In the genomic region with DNA sequence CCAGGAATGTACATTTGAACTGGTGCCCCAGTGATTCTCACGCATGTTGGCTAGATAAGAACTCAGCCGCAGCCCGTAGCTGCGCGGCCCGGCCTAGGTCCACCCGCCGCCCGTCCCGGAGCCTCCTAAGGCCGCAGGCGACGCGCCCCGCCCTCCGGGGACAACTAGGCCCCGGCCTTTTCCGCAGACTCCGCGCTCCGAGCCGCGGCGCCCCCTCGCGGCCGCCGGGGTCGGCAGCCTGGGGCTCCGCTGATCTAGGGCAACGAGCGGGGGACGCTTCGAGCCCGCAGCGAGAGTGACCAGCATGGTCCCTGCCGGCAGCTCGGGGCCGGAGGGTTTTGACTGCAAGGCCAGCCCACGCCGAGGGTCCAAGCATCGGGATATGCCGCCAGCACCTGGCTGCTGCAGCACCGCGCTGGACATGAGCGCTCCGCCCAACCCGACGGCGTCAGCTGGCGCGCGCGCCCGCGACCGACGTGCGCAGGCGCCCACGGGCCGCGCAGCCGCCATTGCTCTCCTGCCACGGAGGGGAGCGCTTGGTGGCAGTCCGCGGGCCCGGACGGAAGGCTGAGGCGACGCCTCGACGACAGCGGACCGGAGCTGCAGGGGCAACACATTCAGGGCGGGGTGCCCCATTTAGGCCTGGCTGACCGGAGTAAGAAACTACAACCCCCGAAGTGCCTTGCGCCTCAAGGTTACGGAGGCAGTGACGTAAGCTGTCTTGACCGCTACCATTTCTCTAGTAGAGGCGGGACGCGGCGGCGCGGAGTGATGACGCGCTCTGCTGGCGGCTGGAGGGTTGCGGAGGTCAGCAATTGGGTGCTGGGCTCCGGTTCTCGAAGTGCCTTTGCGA, we compare ENCODE assay signal across 1 cellular context.
TF ChIP-seq lines count a peak whose summit lies in the region.

A gene with protein sequence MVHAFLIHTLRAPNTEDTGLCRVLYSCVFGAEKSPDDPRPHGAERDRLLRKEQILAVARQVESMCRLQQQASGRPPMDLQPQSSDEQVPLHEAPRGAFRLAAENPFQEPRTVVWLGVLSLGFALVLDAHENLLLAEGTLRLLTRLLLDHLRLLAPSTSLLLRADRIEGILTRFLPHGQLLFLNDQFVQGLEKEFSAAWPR (plus strand): TSS at position 500 of the 853 bp plus-strand sequence. CDS start 1,571 bp downstream, outside the sequence.

TF ChIP-seq in HepG2, 621 proteins besides CTCF, POLR2A, EP300 and RAD21 (continued from another document and continues in another):
- TF ChIP-seq PRDM4 (CRISPR knock-in tag; IDR thresholded peaks at IDR 0.05; ENCODE audit: borderline replicate concordance) (no peak; the same call in 1 of the 2 replicates), JARID2 (CRISPR knock-in tag; IDR thresholded peaks at IDR 0.05; ENCODE audit: insufficient replicate concordance) (peak; percentile 23), SNAPC2 (CRISPR knock-in tag; IDR thresholded peaks at IDR 0.05) (no peak; the same call in 1 of the 2 replicates), PAX8 (CRISPR knock-in tag; IDR thresholded peaks at IDR 0.05; ENCODE audit: borderline replicate concordance) (peak; percentile 90), KDM4B (CRISPR knock-in tag; IDR thresholded peaks at IDR 0.05) (peak; percentile 50; the same call in 1 of the 2 replicates), ZNF256 (CRISPR knock-in tag; conservative IDR thresholded peaks at IDR 0.05) (peak; percentile 95), TEAD3 (CRISPR knock-in tag; optimal IDR thresholded peaks at IDR 0.05; ENCODE audit: borderline replicate concordance) (peak; percentile 68), ZNF510 (CRISPR knock-in tag; IDR thresholded peaks at IDR 0.05; ENCODE audit: low read depth) (no peak; the same call in none of the 2 replicates), KLF6 (CRISPR knock-in tag; IDR thresholded peaks at IDR 0.05) (peak; percentile 97), RARG (CRISPR knock-in tag; IDR thresholded peaks at IDR 0.05; ENCODE audit: low read depth) (no peak; the same call in 1 of the 2 replicates), ONECUT2 (CRISPR knock-in tag; IDR thresholded peaks at IDR 0.05) (peak; percentile 47; the same call in 1 of the 2 replicates), ZNF333 (CRISPR knock-in tag; IDR thresholded peaks at IDR 0.05; ENCODE audit: borderline replicate concordance) (peak; percentile 99), ZNF879 (CRISPR knock-in tag; IDR thresholded peaks at IDR 0.05) (peak; percentile 79; the same call in 1 of the 2 replicates), SYNCRIP (IDR thresholded peaks at IDR 0.05; ENCODE audit: insufficient read depth, low read depth, low read length) (no peak), GATAD2A (CRISPR knock-in tag; IDR thresholded peaks at IDR 0.05) (peak; percentile 74), CBX2 (IDR thresholded peaks at IDR 0.05; ENCODE audit: low read depth, low read length) (no peak), CBX2 (CRISPR knock-in tag; IDR thresholded peaks at IDR 0.05; ENCODE audit: low read depth) (no peak; the same call in 1 of the 2 replicates), ZC3H4 (CRISPR knock-in tag; IDR thresholded peaks at IDR 0.05; ENCODE audit: borderline replicate concordance) (peak; percentile 11; the same call in 1 of the 2 replicates), MZF1 (CRISPR knock-in tag; IDR thresholded peaks at IDR 0.05; ENCODE audit: borderline replicate concordance) (0 out of 2 replicates have a peak, but pooled peaks have one; percentile 69), ZZZ3 (CRISPR knock-in tag; IDR thresholded peaks at IDR 0.05; ENCODE audit: borderline replicate concordance) (peak; percentile 97; the same call in 1 of the 2 replicates), EHMT2 (IDR thresholded peaks at IDR 0.05; ENCODE audit: borderline replicate concordance, low read depth, low read length) (no peak), SIX1 (CRISPR knock-in tag; IDR thresholded peaks at IDR 0.05; ENCODE audit: borderline replicate concordance) (0 out of 2 replicates have a peak, but pooled peaks have one; percentile 4), BRD4 (CRISPR knock-in tag; IDR thresholded peaks at IDR 0.05) (peak; percentile 97), ATM (IDR thresholded peaks at IDR 0.05; ENCODE audit: borderline replicate concordance) (no peak), ZNF788 (CRISPR knock-in tag; IDR thresholded peaks at IDR 0.05; ENCODE audit: borderline replicate concordance) (peak; percentile 92), SP4 (CRISPR knock-in tag; IDR thresholded peaks at IDR 0.05) (peak; percentile 92), JDP2 (CRISPR knock-in tag; IDR thresholded peaks at IDR 0.05; ENCODE audit: borderline replicate concordance) (peak; percentile 86), ZFP1 (CRISPR knock-in tag; IDR thresholded peaks at IDR 0.05) (peak; percentile 42; the same call in 1 of the 2 replicates), TCF7L2 (IDR thresholded peaks at IDR 0.05; ENCODE audit: low read depth, low read length) (no peak), RBM39 (IDR thresholded peaks at IDR 0.05; ENCODE audit: low read depth, low read length, poor library complexity, severe bottlenecking) (peak; percentile 96), PHF8 (CRISPR knock-in tag; IDR thresholded peaks at IDR 0.05) (peak; percentile 100), FOXK1 (CRISPR knock-in tag; IDR thresholded peaks at IDR 0.05; ENCODE audit: borderline replicate concordance, low read depth) (peak; percentile 86), ZNF441 (CRISPR knock-in tag; IDR thresholded peaks at IDR 0.05; ENCODE audit: borderline replicate concordance) (peak; percentile 85; the same call in 1 of the 2 replicates), ZSCAN31 (CRISPR knock-in tag; IDR thresholded peaks at IDR 0.05; ENCODE audit: low read depth) (peak; percentile 98), ZNF678 (CRISPR knock-in tag; IDR thresholded peaks at IDR 0.05) (peak; percentile 92), ZNF296 (CRISPR knock-in tag; conservative IDR thresholded peaks at IDR 0.05) (no peak), ARNT (IDR thresholded peaks at IDR 0.05) (no peak), JUNB (CRISPR knock-in tag; IDR thresholded peaks at IDR 0.05; ENCODE audit: borderline replicate concordance) (no peak), ATF2 (CRISPR knock-in tag; IDR thresholded peaks at IDR 0.05) (peak; percentile 99), CSRNP2 (CRISPR knock-in tag; conservative IDR thresholded peaks at IDR 0.05; ENCODE audit: low read depth) (peak; percentile 86; the same call in 1 of the 2 replicates), ZNF260 (CRISPR knock-in tag; IDR thresholded peaks at IDR 0.05; ENCODE audit: borderline replicate concordance, low read depth) (peak; percentile 70; the same call in 1 of the 2 replicates), ZBTB20 (CRISPR knock-in tag; IDR thresholded peaks at IDR 0.05; ENCODE audit: borderline replicate concordance, low read depth) (peak; percentile 32), ZNF878 (CRISPR knock-in tag; IDR thresholded peaks at IDR 0.05) (peak; percentile 93; the same call in 1 of the 2 replicates), HOXA5 (CRISPR knock-in tag; IDR thresholded peaks at IDR 0.05) (peak; percentile 96)
- TF ChIP-seq, protein P1, sequence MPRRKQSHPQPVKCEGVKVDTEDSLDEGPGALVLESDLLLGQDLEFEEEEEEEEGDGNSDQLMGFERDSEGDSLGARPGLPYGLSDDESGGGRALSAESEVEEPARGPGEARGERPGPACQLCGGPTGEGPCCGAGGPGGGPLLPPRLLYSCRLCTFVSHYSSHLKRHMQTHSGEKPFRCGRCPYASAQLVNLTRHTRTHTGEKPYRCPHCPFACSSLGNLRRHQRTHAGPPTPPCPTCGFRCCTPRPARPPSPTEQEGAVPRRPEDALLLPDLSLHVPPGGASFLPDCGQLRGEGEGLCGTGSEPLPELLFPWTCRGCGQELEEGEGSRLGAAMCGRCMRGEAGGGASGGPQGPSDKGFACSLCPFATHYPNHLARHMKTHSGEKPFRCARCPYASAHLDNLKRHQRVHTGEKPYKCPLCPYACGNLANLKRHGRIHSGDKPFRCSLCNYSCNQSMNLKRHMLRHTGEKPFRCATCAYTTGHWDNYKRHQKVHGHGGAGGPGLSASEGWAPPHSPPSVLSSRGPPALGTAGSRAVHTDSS (CRISPR knock-in tag; conservative IDR thresholded peaks at IDR 0.05), result peak; percentile 98
- TF ChIP-seq, protein P2, sequence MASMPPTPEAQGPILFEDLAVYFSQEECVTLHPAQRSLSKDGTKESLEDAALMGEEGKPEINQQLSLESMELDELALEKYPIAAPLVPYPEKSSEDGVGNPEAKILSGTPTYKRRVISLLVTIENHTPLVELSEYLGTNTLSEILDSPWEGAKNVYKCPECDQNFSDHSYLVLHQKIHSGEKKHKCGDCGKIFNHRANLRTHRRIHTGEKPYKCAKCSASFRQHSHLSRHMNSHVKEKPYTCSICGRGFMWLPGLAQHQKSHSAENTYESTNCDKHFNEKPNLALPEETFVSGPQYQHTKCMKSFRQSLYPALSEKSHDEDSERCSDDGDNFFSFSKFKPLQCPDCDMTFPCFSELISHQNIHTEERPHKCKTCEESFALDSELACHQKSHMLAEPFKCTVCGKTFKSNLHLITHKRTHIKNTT (CRISPR knock-in tag; IDR thresholded peaks at IDR 0.05), result peak; percentile 92; the same call in 1 of the 2 replicates
- TF ChIP-seq, protein P3, sequence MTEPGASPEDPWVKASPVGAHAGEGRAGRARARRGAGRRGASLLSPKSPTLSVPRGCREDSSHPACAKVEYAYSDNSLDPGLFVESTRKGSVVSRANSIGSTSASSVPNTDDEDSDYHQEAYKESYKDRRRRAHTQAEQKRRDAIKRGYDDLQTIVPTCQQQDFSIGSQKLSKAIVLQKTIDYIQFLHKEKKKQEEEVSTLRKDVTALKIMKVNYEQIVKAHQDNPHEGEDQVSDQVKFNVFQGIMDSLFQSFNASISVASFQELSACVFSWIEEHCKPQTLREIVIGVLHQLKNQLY (CRISPR knock-in tag; IDR thresholded peaks at IDR 0.05), result peak; percentile 42
- TF ChIP-seq, protein P4, sequence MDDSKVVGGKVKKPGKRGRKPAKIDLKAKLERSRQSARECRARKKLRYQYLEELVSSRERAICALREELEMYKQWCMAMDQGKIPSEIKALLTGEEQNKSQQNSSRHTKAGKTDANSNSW (CRISPR knock-in tag; IDR thresholded peaks at IDR 0.05; ENCODE audit: borderline replicate concordance), result peak; percentile 96
- TF ChIP-seq, protein P5, sequence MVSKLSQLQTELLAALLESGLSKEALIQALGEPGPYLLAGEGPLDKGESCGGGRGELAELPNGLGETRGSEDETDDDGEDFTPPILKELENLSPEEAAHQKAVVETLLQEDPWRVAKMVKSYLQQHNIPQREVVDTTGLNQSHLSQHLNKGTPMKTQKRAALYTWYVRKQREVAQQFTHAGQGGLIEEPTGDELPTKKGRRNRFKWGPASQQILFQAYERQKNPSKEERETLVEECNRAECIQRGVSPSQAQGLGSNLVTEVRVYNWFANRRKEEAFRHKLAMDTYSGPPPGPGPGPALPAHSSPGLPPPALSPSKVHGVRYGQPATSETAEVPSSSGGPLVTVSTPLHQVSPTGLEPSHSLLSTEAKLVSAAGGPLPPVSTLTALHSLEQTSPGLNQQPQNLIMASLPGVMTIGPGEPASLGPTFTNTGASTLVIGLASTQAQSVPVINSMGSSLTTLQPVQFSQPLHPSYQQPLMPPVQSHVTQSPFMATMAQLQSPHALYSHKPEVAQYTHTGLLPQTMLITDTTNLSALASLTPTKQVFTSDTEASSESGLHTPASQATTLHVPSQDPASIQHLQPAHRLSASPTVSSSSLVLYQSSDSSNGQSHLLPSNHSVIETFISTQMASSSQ (IDR thresholded peaks at IDR 0.05; ENCODE audit: low read depth), result peak; percentile 60; the same call in 1 of the 2 replicates
- TF ChIP-seq, protein P5 (CRISPR knock-in tag; IDR thresholded peaks at IDR 0.05; ENCODE audit: borderline replicate concordance), result peak; percentile 78
